ENCODE assay signal across 10 cellular contexts in the genomic region with DNA sequence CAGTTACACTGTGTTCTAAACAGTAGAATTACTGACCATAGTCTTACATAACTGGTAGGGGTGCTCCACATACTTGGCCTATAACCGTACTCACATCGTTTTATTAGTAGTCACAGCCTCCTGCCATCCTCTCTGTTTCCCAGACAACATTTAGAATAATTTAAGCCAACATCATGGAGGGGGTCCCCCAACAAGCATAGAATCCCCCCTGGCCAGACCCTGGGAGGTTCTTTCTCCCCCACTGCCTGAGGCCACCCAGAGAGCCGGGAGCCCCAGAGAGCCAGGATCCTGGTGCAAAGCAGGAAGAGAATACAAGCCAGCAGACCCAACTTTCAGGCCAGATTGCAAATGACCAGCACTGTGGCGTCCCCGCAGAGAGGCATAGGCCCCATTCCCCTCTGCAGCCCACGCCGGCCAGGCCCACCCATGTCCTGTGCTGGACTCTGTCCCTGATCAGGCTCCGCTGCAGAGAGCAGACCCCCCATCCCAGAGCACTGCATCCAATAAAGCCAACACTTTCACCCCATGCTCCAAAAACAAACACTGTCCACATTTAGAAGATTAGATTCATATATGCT.
"Had no signal": no experiment of that assay in that cellular context is flagged by ENCODE, and none has a peak within 500 bp of the region (broad histone marks: within the 10 kb centered on the region; RNA-seq: fewer than 3 reads in every experiment).

No MANE protein-coding gene starts in this region.

- H3K9me3 Mint-ChIP-seq: GM23338, H9, HFFc6 had no signal

- FAIRE-seq: H1, H54, HepG2 had no signal

- H3K4me3 Mint-ChIP-seq: GM23338, H9, HFFc6, IgD-negative memory B cell had no signal

- H3K27ac Mint-ChIP-seq: GM23338, HFFc6, IgD-negative memory B cell had no signal

- H2AFZ ChIP-seq: GM23338 had no signal

- H3K4me2 ChIP-seq: GM23338 had no signal

- H3K4me1 Mint-ChIP-seq: GM23338, IgD-negative memory B cell had no signal

- H3K27ac ChIP-seq: HL-60 had no signal

- H3K4me3 ChIP-seq: GM23338 had no signal

- DNase-seq: H9, HCEC 1CT, HFFc6, KBM-7 had no signal
